ENCODE assay signal across 8 cellular contexts in the genomic region with DNA sequence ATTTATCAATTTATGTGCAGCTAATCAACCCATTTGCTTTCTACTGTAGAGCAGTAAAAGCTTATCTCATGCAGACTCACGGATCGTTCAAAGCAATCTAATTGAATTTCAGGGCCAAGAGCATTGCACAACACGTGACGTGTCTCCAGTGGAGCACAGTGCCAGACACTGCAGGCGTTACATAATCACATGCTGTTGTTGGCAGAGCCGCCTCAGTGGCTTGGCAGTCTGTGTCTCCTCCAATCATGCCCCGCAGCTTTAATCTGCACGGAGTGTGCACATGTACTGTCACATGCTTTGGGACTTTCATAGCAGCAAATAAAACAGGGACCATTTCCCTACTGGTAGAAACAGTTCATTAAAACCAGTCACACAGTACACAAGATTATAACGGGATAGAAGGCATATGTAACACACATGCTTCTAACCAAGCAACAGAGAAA.
DNase-seq lines count a peak whose midpoint lies in the region; TF ChIP-seq lines count a peak whose summit lies in the region.

No MANE protein-coding gene starts in this region.

- H2BK5ac ChIP-seq in mesendoderm (ENCODE audit: low read length): no peak overlapping the region

- H3K9ac ChIP-seq in mesendoderm (ENCODE audit: low read length): no peak overlapping the region

- H2AFZ ChIP-seq in PC-9: no peak overlapping the region

- CTCF ChIA-PET in PC-9 (lab: Charles Lee): no interaction called here

- no peak overlapping the region for H3K23ac ChIP-seq in mesendoderm (ENCODE audit: low read length)

- H4K20me1 ChIP-seq in PC-9 (ENCODE audit: insufficient read depth): no peaks in the 10 kb centered on the region

- no peak overlapping the region for H2BK120ac ChIP-seq in mesendoderm (ENCODE audit: low read depth, low read length)

- no peaks in the 10 kb centered on the region; the same call in 1 of the 2 replicates for H3F3A ChIP-seq in PC-9 (ENCODE audit: insufficient read depth, low read depth)

- no peak overlapping the region for H2AK5ac ChIP-seq in mesendoderm (ENCODE audit: low read length)

- no peaks in the 10 kb centered on the region for H3K79me1 ChIP-seq in mesendoderm (ENCODE audit: low read length)

- no peaks in the 10 kb centered on the region for H3K27me3 ChIP-seq in dorsolateral prefrontal cortex
- no peaks in the 10 kb centered on the region for H3K27me3 ChIP-seq in mesendoderm (ENCODE audit: insufficient read depth, low read length, poor library complexity)
- H3K27me3 ChIP-seq in PC-9 (ENCODE audit: insufficient read depth, low read depth): no peaks in the 10 kb centered on the region

- no peak overlapping the region for H3K4me3 Mint-ChIP-seq in chondrocyte (ENCODE audit: unreplicated experiment)

- H3K27ac ChIP-seq in dorsolateral prefrontal cortex: peak overlapping the region; percentile 8 to 90 (median 78)
- H3K27ac ChIP-seq in mesendoderm (ENCODE audit: low read depth, low read length): no peak overlapping the region
- H3K27ac ChIP-seq in PC-9: no peak overlapping the region

- H3K36me3 ChIP-seq in mesendoderm (ENCODE audit: control insufficient read depth, insufficient read depth, low read length) (no peaks in the 10 kb centered on the region), PC-9 (ENCODE audit: low read depth) (no peaks in the 10 kb centered on the region)

- peaks cover 21% of the 10 kb centered on the region for H3K9me3 Mint-ChIP-seq in chondrocyte (ENCODE audit: low read depth)

- H3K4ac ChIP-seq in mesendoderm (ENCODE audit: low read depth, low read length): no peak overlapping the region

- H3K9me3 ChIP-seq in PC-9 (ENCODE audit: insufficient read depth, low read depth): peaks cover 18% of the 10 kb centered on the region

- H3K4me2 ChIP-seq in mesendoderm (ENCODE audit: low read length): no peak overlapping the region
- no peak overlapping the region for H3K4me2 ChIP-seq in PC-9

- intact Hi-C loops in dorsolateral prefrontal cortex (cut with DNase I): loop anchor here (5.0 to 10.0 kb wide), 2 partner anchors 399 to 401 kb away; a partner anchor contains a TSS
- intact Hi-C loops in PC-9 (cut with micrococcal nuclease; ENCODE audit: unreplicated experiment): no loop called here

- TF ChIP-seq CTCF in dorsolateral prefrontal cortex (IDR thresholded peaks at IDR 0.05 in 54 of 56, conservative IDR thresholded peaks at IDR 0.05 in 2 of 56; ENCODE audit: low read depth in 1 of 56, partially characterized antibody in 56 of 56) (peak in 11 of 56 donors; percentile 4 to 37 (median 15)), chondrocyte (IDR thresholded peaks at IDR 0.05) (no peak), PC-9 (conservative IDR thresholded peaks at IDR 0.05) (no peak)

- H2BK15ac ChIP-seq in mesendoderm (replicated peaks; ENCODE audit: low read depth): no peak overlapping the region

- H3K27ac Mint-ChIP-seq in chondrocyte (ENCODE audit: unreplicated experiment): no peak overlapping the region

- H4K8ac ChIP-seq in mesendoderm (ENCODE audit: low read depth, low read length): no peak overlapping the region

- H4K5ac ChIP-seq in mesendoderm (ENCODE audit: low read length): no peak overlapping the region

- no TSS peak for BruUV-seq in PC-9 (replicated peaks; lab: Mats Ljungman, UMichigan)

- no peak overlapping the region for H3K18ac ChIP-seq in mesendoderm (ENCODE audit: low read length)

- no peaks in the 10 kb centered on the region for H3K27me3 Mint-ChIP-seq in chondrocyte (ENCODE audit: low read depth)

- H3K4me1 ChIP-seq in mesendoderm (ENCODE audit: control insufficient read depth, low read depth, low read length) (no peaks in the 10 kb centered on the region), PC-9 (replicated peaks; ENCODE audit: insufficient read depth) (no peaks in the 10 kb centered on the region)

- H3K79me2 ChIP-seq in mesendoderm (ENCODE audit: control insufficient read depth, insufficient read depth, low read length): no peaks in the 10 kb centered on the region
- no peaks in the 10 kb centered on the region for H3K79me2 ChIP-seq in PC-9 (ENCODE audit: low read depth)

- POLR2A ChIA-PET in PC-9 (lab: Charles Lee; ENCODE audit: unreplicated experiment): no interaction called here

- DNase-seq in AG08395 (ENCODE audit: low spot score) (peak; percentile 86), NCI-H2171 (lab: John Stamatoyannopoulos, UW) (peak; percentile 69), dorsolateral prefrontal cortex (peak; percentile 77 to 97 (median 88)), mesendoderm (peak; percentile 33), chondrocyte (ENCODE audit: low spot score) (no peak), COLO668 (lab: John Stamatoyannopoulos, UW; ENCODE audit: unreplicated experiment) (no peak), NCI-H187 (lab: John Stamatoyannopoulos, UW) (no peak), PC-9 (no peak)

- H3K9me2 ChIP-seq in PC-9 (ENCODE audit: insufficient read depth): no peaks in the 10 kb centered on the region

- H3K4me3 ChIP-seq in dorsolateral prefrontal cortex (peak overlapping the region in 29 of 59 donors; percentile 1 to 42 (median 18)), mesendoderm (ENCODE audit: low read length) (no peak overlapping the region), PC-9 (no peak overlapping the region)

- H3K56ac ChIP-seq in mesendoderm (ENCODE audit: low read length): no peak overlapping the region

- peaks cover 10% of the 10 kb centered on the region for H3K36me3 Mint-ChIP-seq in chondrocyte (ENCODE audit: low read depth)

- WGBS in mesendoderm (ENCODE audit: extremely low coverage, insufficient coverage, low lambda C conversion rate): no CpG with 5 or more reads among the region's 9 CpGs

- no peaks in the 10 kb centered on the region for H3K4me1 Mint-ChIP-seq in chondrocyte (ENCODE audit: low read depth)

Comparison
In these comparisons a context has a peak if more than half of its experiments do, and no peak if none do; other contexts are left out.
1. DNase-seq: peak in AG08395 (single experiment), NCI-H2171 (single experiment), dorsolateral prefrontal cortex (10 of 10) and mesendoderm (single experiment); none in chondrocyte (single experiment), COLO668 (single experiment), NCI-H187 (0 of 2) and PC-9 (0 of 2).
2. H3K27ac ChIP-seq: peak in dorsolateral prefrontal cortex (59 of 59); none in mesendoderm (single experiment) and PC-9 (single experiment).